Comparison of ENCODE assay signal across 17 cellular contexts in genomic region chr16:9791566-9791965, GRCh38.
DNase-seq lines count a peak whose midpoint lies in the region; ATAC-seq and TF ChIP-seq lines count a peak whose summit lies in the region.
"Had no signal": no experiment of that assay in that cellular context is flagged by ENCODE, and none has a peak within 500 bp of the region (broad histone marks: within the 10 kb centered on the region; RNA-seq: fewer than 3 reads in every experiment).

No MANE protein-coding gene starts in this region.

- in situ Hi-C loops in G401 (cut with HindIII; ENCODE audit: low sequenced_read_pairs): no loop called here

- peak; percentile 31 for DNase-seq in Ammon's horn (ENCODE audit: low spot score)
- DNase-seq in G401 (ENCODE audit: low spot score): peak; percentile 63
- peak; percentile 42 for DNase-seq in globus pallidus (ENCODE audit: low spot score)
- DNase-seq in pons (ENCODE audit: low spot score): peak; percentile 44
- no peak for DNase-seq in NAMALWA (ENCODE audit: low spot score)
- DNase-seq in endothelial cell (ENCODE audit: low spot score): no peak
- DNase-seq: BE2C; CD4-positive, alpha-beta T cell; CD8-positive, alpha-beta memory T cell; DMS 273 treated with DMSO at 0.1 percent for 48 hours; EL; GF-D8; GOT3; HFFc6 had no signal

- no peaks in the 10 kb centered on the region for H3K36me3 Mint-ChIP-seq in endothelial cell (ENCODE audit: low read depth, unreplicated experiment)
- H3K36me3 Mint-ChIP-seq in activated T-helper 17 cell treated with anti-CD3 and anti-CD28 coated beads, Interleukin-2, amount 50 U/mL, for 72 hours (ENCODE audit: low read depth): no peaks in the 10 kb centered on the region
- H3K36me3 Mint-ChIP-seq: CD14-positive monocyte; CD8-positive, alpha-beta memory T cell had no signal

- no peak overlapping the region for H3K27ac Mint-ChIP-seq in endothelial cell (ENCODE audit: unreplicated experiment)
- no peak overlapping the region for H3K27ac Mint-ChIP-seq in activated T-helper 17 cell treated with anti-CD3 and anti-CD28 coated beads, Interleukin-2, amount 50 U/mL, for 72 hours
- H3K27ac Mint-ChIP-seq: CD14-positive monocyte; CD4-positive, alpha-beta T cell; CD8-positive, alpha-beta memory T cell; HFFc6 had no signal

- peaks cover 2% of the 10 kb centered on the region for H3K27me3 Mint-ChIP-seq in endothelial cell (ENCODE audit: unreplicated experiment)
- H3K27me3 Mint-ChIP-seq in activated T-helper 17 cell treated with anti-CD3 and anti-CD28 coated beads, Interleukin-2, amount 50 U/mL, for 72 hours: no peaks in the 10 kb centered on the region
- H3K27me3 Mint-ChIP-seq: CD4-positive, alpha-beta T cell had no signal

- no peaks in the 10 kb centered on the region for H3K9me3 Mint-ChIP-seq in endothelial cell (ENCODE audit: unreplicated experiment)
- H3K9me3 Mint-ChIP-seq in activated T-helper 17 cell treated with anti-CD3 and anti-CD28 coated beads, Interleukin-2, amount 50 U/mL, for 72 hours: no peaks in the 10 kb centered on the region

- no peak for TF ChIP-seq CTCF in endothelial cell (IDR thresholded peaks at IDR 0.05; ENCODE audit: unreplicated experiment)

- no peak for ATAC-seq in activated T-helper 17 cell treated with anti-CD3 and anti-CD28 coated beads, Interleukin-2, amount 50 U/mL, for 72 hours (replicated peaks)
- no peak for ATAC-seq in HG03520 (IDR thresholded peaks at IDR 0.05; ENCODE audit: unreplicated experiment)

- no peaks in the 10 kb centered on the region for H3K4me1 Mint-ChIP-seq in endothelial cell (ENCODE audit: unreplicated experiment)
- no peaks in the 10 kb centered on the region for H3K4me1 Mint-ChIP-seq in activated T-helper 17 cell treated with anti-CD3 and anti-CD28 coated beads, Interleukin-2, amount 50 U/mL, for 72 hours
- H3K4me1 Mint-ChIP-seq: CD14-positive monocyte; CD8-positive, alpha-beta memory T cell had no signal

- no peak overlapping the region for H3K4me3 Mint-ChIP-seq in endothelial cell (ENCODE audit: unreplicated experiment)
- no peak overlapping the region for H3K4me3 Mint-ChIP-seq in activated T-helper 17 cell treated with anti-CD3 and anti-CD28 coated beads, Interleukin-2, amount 50 U/mL, for 72 hours
- H3K4me3 Mint-ChIP-seq: CD14-positive monocyte; CD4-positive, alpha-beta T cell; CD8-positive, alpha-beta memory T cell; HFFc6 had no signal

Comparison
In these comparisons a context has a peak if more than half of its experiments do, and no peak if none do; other contexts are left out.
1. DNase-seq: peak in Ammon's horn (single experiment), G401 (single experiment), globus pallidus (single experiment) and pons (single experiment); none in NAMALWA (single experiment) and endothelial cell (single experiment).